Comparison of ENCODE assay signal across 14 cellular contexts in the genomic region with DNA sequence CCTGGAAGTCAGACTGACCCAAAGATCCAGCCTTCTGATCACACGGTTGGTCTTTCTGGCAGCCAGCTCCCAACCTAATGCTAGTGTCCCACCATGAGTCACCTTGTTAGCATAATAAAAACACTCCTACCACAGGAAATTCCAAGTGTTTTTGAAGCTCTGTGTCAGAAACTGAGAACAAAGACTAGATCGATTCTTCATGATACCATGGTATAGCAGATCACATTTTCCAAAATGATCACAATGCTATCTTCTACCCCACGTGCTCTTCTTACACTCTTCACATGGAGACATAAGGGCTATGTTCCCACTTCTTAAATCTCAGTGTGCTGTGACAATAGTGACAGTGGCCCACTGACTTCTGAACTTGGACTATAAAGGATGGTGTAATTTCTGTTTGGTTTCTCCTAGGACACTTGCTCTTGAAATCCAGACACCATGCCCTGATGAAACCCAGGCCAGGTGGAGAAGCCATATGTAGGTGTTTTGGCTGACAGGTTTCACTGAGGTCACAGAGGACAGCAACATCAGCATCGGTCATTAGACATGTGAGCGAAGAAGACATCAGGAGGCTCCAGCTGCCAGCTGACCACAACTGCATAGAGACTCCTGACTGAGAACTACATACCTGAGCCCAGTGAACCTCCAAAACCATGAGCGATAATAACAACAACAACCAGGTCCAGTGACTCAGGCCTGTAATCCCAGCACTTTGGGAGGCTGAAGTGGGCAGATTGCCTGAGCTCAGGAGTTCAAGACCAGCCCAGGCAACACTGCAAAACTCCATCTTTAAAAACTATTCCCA. TPM values are rescaled to one million over a fixed set of nuclear protein-coding genes. Genes with fewer than 3 reads are reported as not detected.
DNase-seq lines count a peak whose midpoint lies in the region; ATAC-seq, FAIRE-seq and TF ChIP-seq lines count a peak whose summit lies in the region.
"Had no signal": no experiment of that assay in that cellular context is flagged by ENCODE, and none has a peak within 500 bp of the region (broad histone marks: within the 10 kb centered on the region; RNA-seq: fewer than 3 reads in every experiment).

No MANE protein-coding gene starts in this region.

- DNase-seq in HT1080 (ENCODE audit: low read depth): peak; percentile 82
- DNase-seq in astrocyte of the spinal cord (ENCODE audit: low read depth, low spot score): peak; percentile 87
- peak; percentile 38 for DNase-seq in kidney epithelial cell (ENCODE audit: low read depth)
- DNase-seq in neural progenitor cell (ENCODE audit: low spot score): no peak
- no peak for DNase-seq in HTR-8/SVneo (ENCODE audit: insufficient read length, low spot score)
- no peak for DNase-seq in activated naive CD8-positive, alpha-beta T cell treated with anti-CD3 and anti-CD28 coated beads for 36 hours
- DNase-seq: activated naive CD4-positive, alpha-beta T cell treated with Interleukin-2 at 50 U/mL for 16 hours; hypothalamus; NCI-H1417; NCI-H345; stomach had no signal

- in situ Hi-C loops in astrocyte of the spinal cord (cut with HindIII; ENCODE audit: low sequenced_read_pairs): no loop called here

- ATAC-seq in GM19467 (IDR thresholded peaks at IDR 0.05; ENCODE audit: unreplicated experiment): no peak

- peaks cover 2% of the 10 kb centered on the region for H3K4me1 Mint-ChIP-seq in neural progenitor cell
- peaks cover 2% of the 10 kb centered on the region for H3K4me1 Mint-ChIP-seq in activated naive CD8-positive, alpha-beta T cell treated with anti-CD3 and anti-CD28 coated beads for 36 hours
- H3K4me1 Mint-ChIP-seq: memory B cell had no signal

- no peak overlapping the region for H3K27ac Mint-ChIP-seq in neural progenitor cell
- H3K27ac Mint-ChIP-seq in activated naive CD8-positive, alpha-beta T cell treated with anti-CD3 and anti-CD28 coated beads for 36 hours: no peak overlapping the region
- H3K27ac Mint-ChIP-seq: memory B cell had no signal

- H3K27ac ChIP-seq in ACC112 (ENCODE audit: low read depth, low read length) (peak overlapping the region; percentile 65), neural progenitor cell (no peak overlapping the region)
- H3K27ac ChIP-seq: stomach had no signal

- no peak for TF ChIP-seq CTCF in astrocyte of the spinal cord (IDR thresholded peaks at IDR 0.05; ENCODE audit: low read depth, low read length)
- TF ChIP-seq CTCF in kidney epithelial cell (IDR thresholded peaks at IDR 0.05; ENCODE audit: insufficient read depth, low read length, poor library complexity, severe bottlenecking): no peak
- no peak for TF ChIP-seq CTCF in neural progenitor cell (IDR thresholded peaks at IDR 0.05)

- no peaks in the 10 kb centered on the region for H3K9me3 ChIP-seq in neural progenitor cell (ENCODE audit: low read depth)
- H3K9me3 ChIP-seq: stomach had no signal

- no peak overlapping the region for H3K4me3 Mint-ChIP-seq in neural progenitor cell
- H3K4me3 Mint-ChIP-seq in activated naive CD8-positive, alpha-beta T cell treated with anti-CD3 and anti-CD28 coated beads for 36 hours: no peak overlapping the region
- H3K4me3 Mint-ChIP-seq: memory B cell had no signal

- H3F3A ChIP-seq in neural progenitor cell (ENCODE audit: low read depth): no peaks in the 10 kb centered on the region

- H3K9me3 Mint-ChIP-seq in neural progenitor cell: peaks cover 12% of the 10 kb centered on the region
- peaks cover 5% of the 10 kb centered on the region for H3K9me3 Mint-ChIP-seq in activated naive CD8-positive, alpha-beta T cell treated with anti-CD3 and anti-CD28 coated beads for 36 hours

- H3K36me3 ChIP-seq in ACC112 (ENCODE audit: insufficient read depth, low read length) (no peaks in the 10 kb centered on the region), kidney epithelial cell (ENCODE audit: control insufficient read depth, insufficient read depth, low read length) (no peaks in the 10 kb centered on the region), neural progenitor cell (no peaks in the 10 kb centered on the region)
- H3K36me3 ChIP-seq: stomach had no signal

- H3K9ac ChIP-seq in neural progenitor cell: no peak overlapping the region

- H3K27me3 ChIP-seq in ACC112 (ENCODE audit: insufficient read depth, low read length) (no peaks in the 10 kb centered on the region), kidney epithelial cell (ENCODE audit: control insufficient read depth, insufficient read depth, low read length) (no peaks in the 10 kb centered on the region), neural progenitor cell (no peaks in the 10 kb centered on the region)
- H3K27me3 ChIP-seq: stomach had no signal

- H2AFZ ChIP-seq in ACC112 (ENCODE audit: low read length, unreplicated experiment): peak overlapping the region; percentile 71
- H2AFZ ChIP-seq in neural progenitor cell (replicated peaks): no peak overlapping the region

- H3K4me3 ChIP-seq in ACC112 (ENCODE audit: low read depth, low read length) (0 out of 2 replicates have a peak overlapping the region, but pooled peaks have one; percentile 1), astrocyte of the spinal cord (ENCODE audit: low read depth, low read length) (no peak overlapping the region), kidney epithelial cell (ENCODE audit: low read depth, low read length) (no peak overlapping the region), neural progenitor cell (no peak overlapping the region)
- H3K4me3 ChIP-seq: stomach had no signal

- H3K4me1 ChIP-seq in ACC112 (ENCODE audit: control insufficient read depth, insufficient read depth, low read length, unreplicated experiment) (peaks cover 14% of the 10 kb centered on the region), neural progenitor cell (no peaks in the 10 kb centered on the region)
- H3K4me1 ChIP-seq: stomach had no signal

- H3K4me2 ChIP-seq in neural progenitor cell: no peak overlapping the region

- H3K36me3 Mint-ChIP-seq in neural progenitor cell: peaks cover 4% of the 10 kb centered on the region
- H3K36me3 Mint-ChIP-seq in activated naive CD8-positive, alpha-beta T cell treated with anti-CD3 and anti-CD28 coated beads for 36 hours: no peaks in the 10 kb centered on the region

- H3K79me2 ChIP-seq in ACC112 (ENCODE audit: control insufficient read depth, insufficient read depth, low read length, unreplicated experiment): no peaks in the 10 kb centered on the region
- H3K79me2 ChIP-seq in neural progenitor cell (ENCODE audit: low read depth): no peaks in the 10 kb centered on the region

- peaks cover 4% of the 10 kb centered on the region for H3K27me3 Mint-ChIP-seq in neural progenitor cell (ENCODE audit: insufficient read depth, low read depth)
- H3K27me3 Mint-ChIP-seq in activated naive CD8-positive, alpha-beta T cell treated with anti-CD3 and anti-CD28 coated beads for 36 hours: peaks cover 34% of the 10 kb centered on the region

- H4K20me1 ChIP-seq in neural progenitor cell (ENCODE audit: low read depth): no peaks in the 10 kb centered on the region

- FAIRE-seq in HTR-8/SVneo (lab: Jason Lieb, UNC): no peak

RNA-seq across cellular contexts. Expression of a gene that starts 57.5 kb away (rescaled TPM):
- total RNA-seq in HT1080 (2014; rRNA removed; shearing (Covaris generic)): 8.6 and 14.8 TPM in 2 replicates
- polyA plus RNA-seq in HT1080 (2015; cell fraction: cytosol; rRNA removed): 15.0 and 16.8 TPM in 2 replicates
- 10.8 and 13.5 TPM in 2 replicates for polyA plus RNA-seq in HT1080 (2015; cell fraction: nucleus; rRNA removed)
- total RNA-seq in kidney epithelial cell (16.8 and 19.2 TPM in 2 replicates), neural progenitor cell (ENCODE audit: low replicate concordance) (23.9 and 36.3 TPM in 2 replicates)
- 1 to 10 TPM; 7.0 to 7.1 TPM for total RNA-seq in activated naive CD8-positive, alpha-beta T cell treated with anti-CD3 and anti-CD28 coated beads for 36 hours

RNA-seq across cellular contexts. Expression of a gene that starts 58.6 kb away (rescaled TPM):
- 3.7 and 3.9 TPM in 2 replicates for total RNA-seq in HT1080 (2014; rRNA removed; shearing (Covaris generic))
- polyA plus RNA-seq in HT1080 (2015; cell fraction: cytosol; rRNA removed): 1.5 and 2.5 TPM in 2 replicates
- 4.2 and 5.5 TPM in 2 replicates for polyA plus RNA-seq in HT1080 (2015; cell fraction: nucleus; rRNA removed)
- total RNA-seq in kidney epithelial cell (5.8 TPM in 2 replicates), neural progenitor cell (ENCODE audit: low replicate concordance) (7.7 and 9.5 TPM in 2 replicates)
- total RNA-seq in activated naive CD8-positive, alpha-beta T cell treated with anti-CD3 and anti-CD28 coated beads for 36 hours: 1 to 10 TPM; 7.4 to 7.9 TPM

Comparison
In these comparisons a context has a peak if more than half of its experiments do, and no peak if none do; other contexts are left out.
1. DNase-seq: peak in HT1080 (single experiment), astrocyte of the spinal cord (single experiment) and kidney epithelial cell (single experiment); none in neural progenitor cell (single experiment), HTR-8/SVneo (single experiment) and activated naive CD8-positive, alpha-beta T cell treated with anti-CD3 and anti-CD28 coated beads for 36 hours (single experiment).